8 cellular contexts compared by ENCODE assay signal in genomic region chr6:32843979-32844838, GRCh38. TPM values are rescaled to one million over a fixed set of nuclear protein-coding genes. Genes with fewer than 3 reads are reported as not detected.
A peak's percentile ranks its signal among the peaks of the same experiment; 100 is the strongest.
DNase-seq lines count a peak whose midpoint lies in the region; ATAC-seq, FAIRE-seq and TF ChIP-seq lines count a peak whose summit lies in the region.

PSMB8 (minus strand) TSS chr6:32844047; CDS start chr6:32843996, 51 bp downstream.

- TF ChIP-seq EP300 in transverse colon (IDR thresholded peaks at IDR 0.05; ENCODE audit: low read depth) = no peak

- CTCF ChIA-PET in T-cell (lab: Charles Lee) = interaction anchor here (0.7 to 3.1 kb wide), 5 partner anchors 9 to 1141 kb away, joined by 3 to 65 read pairs (median 3); partner anchors contain the start of genes PSMB9 (in 1 of the 2) and TAP1 (in 1 of the 2)

- no peaks in the 10 kb centered on the region for H3K9me3 ChIP-seq in heart left ventricle
- H3K9me3 ChIP-seq in transverse colon = no peaks in the 10 kb centered on the region

- no peaks in the 10 kb centered on the region for H3K9me3 Mint-ChIP-seq in T-cell

- WGBS in adipose tissue, 3 donors = 0 to 1% (median 0%) methylated on average over 40 of the region's 40 CpGs
- 0 to 2% (median 1%) methylated on average over 38 to 40 of the region's 40 CpGs for WGBS in heart left ventricle, 4 donors
- 1% methylated on average over 39 of the region's 40 CpGs; no CpG with 5 or more reads in 1 of the 2 donors for WGBS in transverse colon (ENCODE audit: low coverage in 1 of 2), 2 donors

- H3K4me1 Mint-ChIP-seq in T-cell = peaks cover 79 to 90% (median 84%) of the 10 kb centered on the region in 3 donors

- peaks cover 70% of the 10 kb centered on the region for H3K36me3 Mint-ChIP-seq in T-cell

- no peaks in the 10 kb centered on the region for H3K27me3 ChIP-seq in heart left ventricle
- H3K27me3 ChIP-seq in transverse colon = no peaks in the 10 kb centered on the region

- peak; percentile 80 for DNase-seq in GM12892 (ENCODE audit: insufficient read length)
- peak; percentile 92 for DNase-seq in NCI-H1436 treated with DMSO at 0.1 percent for 48 hours (lab: John Stamatoyannopoulos, UW)
- peak; percentile 96 to 100 (median 98) for DNase-seq in T-cell
- DNase-seq in heart left ventricle = peak; percentile 95 to 97 (median 96)
- DNase-seq in pons (ENCODE audit: low spot score) = peak; percentile 98
- peak; percentile 99 for DNase-seq in transverse colon

- H3K4me3 ChIP-seq in heart left ventricle (peak within 1 kb of the TSS; percentile 61 to 93 (median 81)), transverse colon (peak within 1 kb of the TSS; percentile 62 to 98 (median 84))

- peak; percentile 98 for FAIRE-seq in GM12892 (lab: Jason Lieb, UNC)

- H3K27me3 Mint-ChIP-seq in T-cell = no peaks in the 10 kb centered on the region

- H3K4me1 ChIP-seq in heart left ventricle (peaks cover 0 to 85% (median 16%) of the 10 kb centered on the region in 12 donors), transverse colon (peaks cover 0 to 52% (median 20%) of the 10 kb centered on the region in 4 donors)

- H3K27ac ChIP-seq in adipose tissue (ENCODE audit: low read depth, low read length) (peak within 1 kb of the TSS; percentile 99), heart left ventricle (peak within 1 kb of the TSS; percentile 80 to 100 (median 96)), transverse colon (peak within 1 kb of the TSS; percentile 90 to 98 (median 98))

- peak in 7 of 12 donors; percentile 17 to 57 (median 35) for TF ChIP-seq CTCF in heart left ventricle (IDR thresholded peaks at IDR 0.05)
- no peak for TF ChIP-seq CTCF in transverse colon (IDR thresholded peaks at IDR 0.05)

- H3K36me3 ChIP-seq in heart left ventricle (peaks cover 0 to 77% (median 64%) of the 10 kb centered on the region in 9 donors), transverse colon (peaks cover 0 to 41% (median 12%) of the 10 kb centered on the region in 4 donors)

- ATAC-seq in HG02840 (IDR thresholded peaks at IDR 0.05; ENCODE audit: low FRiP score, unreplicated experiment) = peak; percentile 72
- peak; percentile 79 to 82 (median 81) for ATAC-seq in T-cell (replicated peaks in 1 of 4)
- peak; percentile 94 to 97 (median 96) for ATAC-seq in heart left ventricle

- in situ Hi-C loops in transverse colon (cut with MboI; ENCODE audit: low pct_ligation_motif_present in 1 of 4, low pct_unique_long_range_greater_than_20kb in 1 of 4, low sequenced_read_pairs in 3 of 4) = no loop called here

- POLR2A ChIA-PET in T-cell (lab: Charles Lee) = interaction anchor here (0.6 to 2.9 kb wide), 8 partner anchors 9 to 1190 kb away, joined by 3 to 47 read pairs (median 10); partner anchors contain the start of genes PSMB9 (in 2 of the 2), TAP1 (in 2 of the 2) and BRD2 (in 1 of the 2)

- intact Hi-C loops in heart left ventricle (cut with DNase I) (loop anchor here in 4 of 10 donors (1.0 to 5.0 kb wide), 4 partner anchors 8 to 128 kb away; partner anchors contain the start of genes TAP1 (in 3 of the 4) and BRD2 (in 1 of the 4)), transverse colon (cut with DNase I; ENCODE audit: low total_unique reads) (loop anchor here (5.0 kb wide), 1 partner anchor 1393 kb away; the partner anchor contains the start of gene HMGA1)

- H3K4me3 Mint-ChIP-seq in T-cell = peak within 1 kb of the TSS; percentile 98 to 100 (median 100)

- peak within 1 kb of the TSS; percentile 100 for H3K27ac Mint-ChIP-seq in T-cell

- TF ChIP-seq POLR2A in GM12892 (IDR thresholded peaks at IDR 0.05; ENCODE audit: low read depth, low read length) = peak; percentile 94
- peak in 1 of 2 donors; percentile 85 for TF ChIP-seq POLR2A in heart left ventricle (IDR thresholded peaks at IDR 0.05)
- peak; percentile 97 for TF ChIP-seq POLR2A in transverse colon (IDR thresholded peaks at IDR 0.05)

RNA-seq across cellular contexts. Expression of gene PSMB8, which starts in this region (rescaled TPM):
- polyA plus RNA-seq in GM12892 (2012; ENCODE audit: missing spikeins) = 358 TPM
- total RNA-seq in T-cell = 100 to 1,000 TPM; 131 to 171 (median 150) TPM
- polyA plus RNA-seq in adipose tissue = 10 to 100 TPM; 43.8 to 93.3 (median 61.5) TPM
- 100 to 1,000 TPM in 1 of 9 donors, 10 to 100 TPM in 8; 11.1 to 115 (median 15.2) TPM for total RNA-seq in heart left ventricle
- 10 to 100 TPM; 23.1 to 32.6 TPM for polyA plus RNA-seq in heart left ventricle
- total RNA-seq in transverse colon = 10 to 100 TPM in 3 of 4 donors, 1 to 10 TPM in 1; 9.4 to 95.2 (median 72.6) TPM

Comparison
In these comparisons a context has a peak if more than half of its experiments do, and no peak if none do; other contexts are left out.
1. Peak in every context shown above with its lines: DNase-seq, ATAC-seq, H3K4me3 ChIP-seq and H3K27ac ChIP-seq.
2. CTCF ChIP-seq: peak in heart left ventricle (7 of 12); none in transverse colon (0 of 5).